In the genomic region with DNA sequence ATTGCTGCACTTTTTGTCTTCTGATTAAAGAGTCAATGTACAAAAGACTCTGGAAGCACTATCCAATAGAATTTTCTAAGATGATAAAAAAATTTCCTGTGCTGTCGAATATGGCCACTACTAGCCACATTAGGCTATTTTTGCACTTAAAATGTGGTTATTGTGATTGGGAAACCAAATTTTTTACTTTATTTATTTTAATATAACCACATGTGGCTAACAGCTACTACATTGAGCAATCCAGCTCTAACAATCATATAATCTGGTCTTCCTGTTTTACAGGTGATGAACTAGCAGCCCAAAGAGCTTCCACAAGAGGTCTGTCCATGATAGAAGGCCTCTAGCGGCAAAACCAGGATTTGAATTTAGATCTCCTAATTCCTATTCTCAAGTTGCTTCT, we compare ENCODE assay signal across 24 cellular contexts.
DNase-seq lines count a peak whose midpoint lies in the region; TF ChIP-seq lines count a peak whose summit lies in the region.
"Had no signal": no experiment of that assay in that cellular context is flagged by ENCODE, and none has a peak within 500 bp of the region (broad histone marks: within the 10 kb centered on the region; RNA-seq: fewer than 3 reads in every experiment).

No MANE protein-coding gene starts in this region.

- no peaks in the 10 kb centered on the region for H3K9me3 ChIP-seq in neural progenitor cell (ENCODE audit: low read depth)
- H3K9me3 ChIP-seq: heart left ventricle had no signal

- H3K4me3 Mint-ChIP-seq in neural progenitor cell: no peak overlapping the region
- H3K4me3 Mint-ChIP-seq: activated CD8-positive, alpha-beta T cell treated with anti-CD3 and anti-CD28 coated beads, Interleukin-2, amount 10 ng/mL, durations not matched to agents 7 days and 5 days; activated naive CD4-positive, alpha-beta T cell treated with anti-CD3 and anti-CD28 coated beads, Interleukin-2, amount 50 U/mL, for 24 hours; activated T-cell treated with anti-CD3 and anti-CD28 coated beads, Interleukin-2, amount 50 U/mL, for 4 hours; CD4-positive, alpha-beta memory T cell; IgD-negative memory B cell; naive B cell; T-helper 2 cell treated with Interferon-gamma antibody and Interleukin-4, amounts not matched to agents 5 μg/mL and 100 μg/mL, for 36 hours had no signal

- H3K36me3 ChIP-seq in neural progenitor cell: no peaks in the 10 kb centered on the region
- H3K36me3 ChIP-seq: heart left ventricle, SJCRH30 had no signal

- peak; percentile 19 for DNase-seq in EL
- DNase-seq in MV-4-11 (lab: John Stamatoyannopoulos, UW): peak; percentile 49
- peak; percentile 65 for DNase-seq in choroid plexus epithelial cell (ENCODE audit: low read depth)
- peak; percentile 28 for DNase-seq in stromal cell of bone marrow (ENCODE audit: low read depth)
- no peak for DNase-seq in caudate nucleus (lab: John Stamatoyannopoulos, UW)
- no peak for DNase-seq in neural progenitor cell (ENCODE audit: low spot score)
- DNase-seq in kidney glomerular epithelial cell (lab: John Stamatoyannopoulos, UW): no peak
- DNase-seq: activated CD8-positive, alpha-beta T cell treated with anti-CD3 and anti-CD28 coated beads, Interleukin-2, amount 10 ng/mL, durations not matched to agents 7 days and 5 days; activated T-cell treated with anti-CD3 and anti-CD28 coated beads, Interleukin-2, amount 50 U/mL, for 4 hours; CD4-positive, alpha-beta memory T cell; H7; heart left ventricle; naive B cell; NCI-H1048; NCI-H2081; NCI-H510A treated with DMSO at 0.1 percent for 48 hours; posterior cingulate gyrus; SJCRH30; small intestine; stimulated activated CD4-positive, alpha-beta T cell treated with anti-CD3 and anti-CD28 coated beads, Interleukin-4, amount 100 ng/mL, for 24 hours; substantia nigra had no signal

- no peaks in the 10 kb centered on the region for H3K9me3 Mint-ChIP-seq in neural progenitor cell
- H3K9me3 Mint-ChIP-seq: activated naive CD4-positive, alpha-beta T cell treated with anti-CD3 and anti-CD28 coated beads, Interleukin-2, amount 50 U/mL, for 24 hours; activated T-cell treated with anti-CD3 and anti-CD28 coated beads, Interleukin-2, amount 50 U/mL, for 4 hours; CD4-positive, alpha-beta memory T cell; IgD-negative memory B cell; naive B cell; T-helper 2 cell treated with Interferon-gamma antibody and Interleukin-4, amounts not matched to agents 5 μg/mL and 100 μg/mL, for 36 hours had no signal

- H3K9ac ChIP-seq in neural progenitor cell: no peak overlapping the region

- no peaks in the 10 kb centered on the region for H3K4me1 ChIP-seq in neural progenitor cell

- H3F3A ChIP-seq in neural progenitor cell (ENCODE audit: low read depth): no peaks in the 10 kb centered on the region

- peaks cover 6% of the 10 kb centered on the region for H3K36me3 Mint-ChIP-seq in neural progenitor cell
- H3K36me3 Mint-ChIP-seq: activated naive CD4-positive, alpha-beta T cell treated with anti-CD3 and anti-CD28 coated beads, Interleukin-2, amount 50 U/mL, for 24 hours; CD4-positive, alpha-beta memory T cell; naive B cell had no signal

- no peak overlapping the region for H2AFZ ChIP-seq in neural progenitor cell (replicated peaks)

- no peaks in the 10 kb centered on the region for H3K27me3 ChIP-seq in neural progenitor cell
- H3K27me3 ChIP-seq: heart left ventricle, SJCRH30 had no signal

- H3K27me3 Mint-ChIP-seq in neural progenitor cell (ENCODE audit: insufficient read depth, low read depth): no peaks in the 10 kb centered on the region
- H3K27me3 Mint-ChIP-seq: activated naive CD4-positive, alpha-beta T cell treated with anti-CD3 and anti-CD28 coated beads, Interleukin-2, amount 50 U/mL, for 24 hours; naive B cell had no signal

- no peak overlapping the region for H3K4me2 ChIP-seq in neural progenitor cell

- H3K27ac Mint-ChIP-seq in neural progenitor cell: no peak overlapping the region
- H3K27ac Mint-ChIP-seq: activated CD8-positive, alpha-beta T cell treated with anti-CD3 and anti-CD28 coated beads, Interleukin-2, amount 10 ng/mL, durations not matched to agents 7 days and 5 days; activated naive CD4-positive, alpha-beta T cell treated with anti-CD3 and anti-CD28 coated beads, Interleukin-2, amount 50 U/mL, for 24 hours; CD4-positive, alpha-beta memory T cell; IgD-negative memory B cell; naive B cell; T-helper 2 cell treated with Interferon-gamma antibody and Interleukin-4, amounts not matched to agents 5 μg/mL and 100 μg/mL, for 36 hours had no signal

- no peak overlapping the region for H3K4me3 ChIP-seq in choroid plexus epithelial cell (ENCODE audit: low read depth, low read length)
- no peak overlapping the region for H3K4me3 ChIP-seq in neural progenitor cell
- H3K4me3 ChIP-seq: heart left ventricle, SJCRH30 had no signal

- H4K20me1 ChIP-seq in neural progenitor cell (ENCODE audit: low read depth): no peaks in the 10 kb centered on the region

- no peaks in the 10 kb centered on the region for H3K79me2 ChIP-seq in neural progenitor cell (ENCODE audit: low read depth)

- no peak overlapping the region for H3K27ac ChIP-seq in caudate nucleus (ENCODE audit: low read depth, low read length)
- H3K27ac ChIP-seq in neural progenitor cell: no peak overlapping the region
- H3K27ac ChIP-seq: heart left ventricle, SJCRH30 had no signal

- H3K4me1 Mint-ChIP-seq in neural progenitor cell: peaks cover 2% of the 10 kb centered on the region
- H3K4me1 Mint-ChIP-seq: activated naive CD4-positive, alpha-beta T cell treated with anti-CD3 and anti-CD28 coated beads, Interleukin-2, amount 50 U/mL, for 24 hours; CD4-positive, alpha-beta memory T cell; IgD-negative memory B cell; naive B cell had no signal

- no peak for TF ChIP-seq CTCF in choroid plexus epithelial cell (conservative IDR thresholded peaks at IDR 0.05; ENCODE audit: low read depth, low read length)
- TF ChIP-seq CTCF in neural progenitor cell (IDR thresholded peaks at IDR 0.05): no peak

Comparison
In these comparisons a context has a peak if more than half of its experiments do, and no peak if none do; other contexts are left out.
1. DNase-seq: peak in EL (single experiment), MV-4-11 (single experiment), choroid plexus epithelial cell (single experiment) and stromal cell of bone marrow (single experiment); none in caudate nucleus (0 of 61), neural progenitor cell (single experiment) and kidney glomerular epithelial cell (single experiment).